Comparison of ENCODE assay signal across 1 cellular context in genomic region chr4:157220026-157220881, GRCh38.
TF ChIP-seq lines count a peak whose summit lies in the region.

Gene GRIA2, plus strand, starts transcription at chr4:157220728. Its CDS starts 315 bp downstream, at chr4:157221043.

TF ChIP-seq in HepG2, 621 proteins besides CTCF, POLR2A, EP300 and RAD21 (continued from another document and continues in another):
- TF ChIP-seq, protein P1, sequence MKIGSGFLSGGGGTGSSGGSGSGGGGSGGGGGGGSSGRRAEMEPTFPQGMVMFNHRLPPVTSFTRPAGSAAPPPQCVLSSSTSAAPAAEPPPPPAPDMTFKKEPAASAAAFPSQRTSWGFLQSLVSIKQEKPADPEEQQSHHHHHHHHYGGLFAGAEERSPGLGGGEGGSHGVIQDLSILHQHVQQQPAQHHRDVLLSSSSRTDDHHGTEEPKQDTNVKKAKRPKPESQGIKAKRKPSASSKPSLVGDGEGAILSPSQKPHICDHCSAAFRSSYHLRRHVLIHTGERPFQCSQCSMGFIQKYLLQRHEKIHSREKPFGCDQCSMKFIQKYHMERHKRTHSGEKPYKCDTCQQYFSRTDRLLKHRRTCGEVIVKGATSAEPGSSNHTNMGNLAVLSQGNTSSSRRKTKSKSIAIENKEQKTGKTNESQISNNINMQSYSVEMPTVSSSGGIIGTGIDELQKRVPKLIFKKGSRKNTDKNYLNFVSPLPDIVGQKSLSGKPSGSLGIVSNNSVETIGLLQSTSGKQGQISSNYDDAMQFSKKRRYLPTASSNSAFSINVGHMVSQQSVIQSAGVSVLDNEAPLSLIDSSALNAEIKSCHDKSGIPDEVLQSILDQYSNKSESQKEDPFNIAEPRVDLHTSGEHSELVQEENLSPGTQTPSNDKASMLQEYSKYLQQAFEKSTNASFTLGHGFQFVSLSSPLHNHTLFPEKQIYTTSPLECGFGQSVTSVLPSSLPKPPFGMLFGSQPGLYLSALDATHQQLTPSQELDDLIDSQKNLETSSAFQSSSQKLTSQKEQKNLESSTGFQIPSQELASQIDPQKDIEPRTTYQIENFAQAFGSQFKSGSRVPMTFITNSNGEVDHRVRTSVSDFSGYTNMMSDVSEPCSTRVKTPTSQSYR (CRISPR knock-in tag; IDR thresholded peaks at IDR 0.05; ENCODE audit: borderline replicate concordance) = peak; percentile 67; the same call in 1 of the 2 replicates
- TF ChIP-seq PRDM15 (CRISPR knock-in tag; IDR thresholded peaks at IDR 0.05) = peak; percentile 34; the same call in 1 of the 2 replicates
- TF ChIP-seq, protein P2, sequence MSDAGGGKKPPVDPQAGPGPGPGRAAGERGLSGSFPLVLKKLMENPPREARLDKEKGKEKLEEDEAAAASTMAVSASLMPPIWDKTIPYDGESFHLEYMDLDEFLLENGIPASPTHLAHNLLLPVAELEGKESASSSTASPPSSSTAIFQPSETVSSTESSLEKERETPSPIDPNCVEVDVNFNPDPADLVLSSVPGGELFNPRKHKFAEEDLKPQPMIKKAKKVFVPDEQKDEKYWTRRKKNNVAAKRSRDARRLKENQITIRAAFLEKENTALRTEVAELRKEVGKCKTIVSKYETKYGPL (CRISPR knock-in tag; IDR thresholded peaks at IDR 0.05) = peak; percentile 77; the same call in 1 of the 2 replicates
- TF ChIP-seq ZNF253 (CRISPR knock-in tag; IDR thresholded peaks at IDR 0.05; ENCODE audit: borderline replicate concordance) = peak; percentile 48; the same call in 1 of the 2 replicates
- no peak for TF ChIP-seq TBL1XR1 (IDR thresholded peaks at IDR 0.05; ENCODE audit: borderline replicate concordance, low read length, partially characterized antibody)
- no peak for TF ChIP-seq RNF2 (conservative IDR thresholded peaks at IDR 0.05; ENCODE audit: low read depth)
- no peak for TF ChIP-seq ATF2 (CRISPR knock-in tag; IDR thresholded peaks at IDR 0.05)
- TF ChIP-seq, protein P3, sequence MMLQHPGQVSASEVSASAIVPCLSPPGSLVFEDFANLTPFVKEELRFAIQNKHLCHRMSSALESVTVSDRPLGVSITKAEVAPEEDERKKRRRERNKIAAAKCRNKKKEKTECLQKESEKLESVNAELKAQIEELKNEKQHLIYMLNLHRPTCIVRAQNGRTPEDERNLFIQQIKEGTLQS (CRISPR knock-in tag; IDR thresholded peaks at IDR 0.05) = peak; percentile 63; the same call in 1 of the 2 replicates
- 0 out of 2 replicates have a peak, but pooled peaks have one; percentile 28 for TF ChIP-seq KAT8 (CRISPR knock-in tag; IDR thresholded peaks at IDR 0.05)
- TF ChIP-seq ZNF367 (CRISPR knock-in tag; IDR thresholded peaks at IDR 0.05; ENCODE audit: borderline replicate concordance) = no peak; the same call in 1 of the 2 replicates
- TF ChIP-seq NFE2 (CRISPR knock-in tag; IDR thresholded peaks at IDR 0.05) = no peak
- TF ChIP-seq DNMT3B (CRISPR knock-in tag; conservative IDR thresholded peaks at IDR 0.05) = 0 out of 2 replicates have a peak, but pooled peaks have one; percentile 59
- TF ChIP-seq ZNF605 (CRISPR knock-in tag; IDR thresholded peaks at IDR 0.05) = peak; percentile 61; the same call in 1 of the 2 replicates
- TF ChIP-seq HNRNPH1 (optimal IDR thresholded peaks at IDR 0.05; ENCODE audit: low read depth, low read length) = no peak
- peak; percentile 55 for TF ChIP-seq MED1 (CRISPR knock-in tag; IDR thresholded peaks at IDR 0.05)
- no peak for TF ChIP-seq NONO (IDR thresholded peaks at IDR 0.05)
- TF ChIP-seq NONO (CRISPR knock-in tag; conservative IDR thresholded peaks at IDR 0.05) = no peak
- TF ChIP-seq ZFP36L1 (CRISPR knock-in tag; IDR thresholded peaks at IDR 0.05) = peak; percentile 80; the same call in 1 of the 2 replicates
- TF ChIP-seq ZNF512 (CRISPR knock-in tag; IDR thresholded peaks at IDR 0.05) = no peak
- TF ChIP-seq ZNF160 (CRISPR knock-in tag; IDR thresholded peaks at IDR 0.05) = peak; percentile 76
- no peak; the same call in 1 of the 2 replicates for TF ChIP-seq EEA1 (CRISPR knock-in tag; IDR thresholded peaks at IDR 0.05; ENCODE audit: borderline replicate concordance)
- TF ChIP-seq KDM4B (CRISPR knock-in tag; IDR thresholded peaks at IDR 0.05) = peak; percentile 68; the same call in 1 of the 2 replicates
- 0 out of 2 replicates have a peak, but pooled peaks have one; percentile 22 for TF ChIP-seq ZGPAT (CRISPR knock-in tag; IDR thresholded peaks at IDR 0.05)
- TF ChIP-seq IKZF4 (CRISPR knock-in tag; IDR thresholded peaks at IDR 0.05; ENCODE audit: borderline replicate concordance, low read depth, not compliant biosample characterization) = peak; percentile 81
- TF ChIP-seq ZNF33A (CRISPR knock-in tag; IDR thresholded peaks at IDR 0.05; ENCODE audit: borderline replicate concordance) = no peak
- TF ChIP-seq ZBTB25 (CRISPR knock-in tag; IDR thresholded peaks at IDR 0.05) = peak; percentile 71; the same call in 1 of the 2 replicates
- no peak for TF ChIP-seq ZNF264 (CRISPR knock-in tag; IDR thresholded peaks at IDR 0.05)
- no peak for TF ChIP-seq TBP (CRISPR knock-in tag; IDR thresholded peaks at IDR 0.05)
- peak; percentile 40; the same call in 1 of the 2 replicates for TF ChIP-seq MXD4 (CRISPR knock-in tag; IDR thresholded peaks at IDR 0.05)
- no peak for TF ChIP-seq ARNT (IDR thresholded peaks at IDR 0.05)
- TF ChIP-seq ZNF563 (CRISPR knock-in tag; IDR thresholded peaks at IDR 0.05) = peak; percentile 93
- 0 out of 2 replicates have a peak, but pooled peaks have one; percentile 74 for TF ChIP-seq PRMT3 (CRISPR knock-in tag; IDR thresholded peaks at IDR 0.05; ENCODE audit: borderline replicate concordance, low read depth)
- TF ChIP-seq CBX2 (IDR thresholded peaks at IDR 0.05; ENCODE audit: low read depth, low read length) = no peak
- TF ChIP-seq CBX2 (CRISPR knock-in tag; IDR thresholded peaks at IDR 0.05; ENCODE audit: low read depth) = peak; percentile 29; the same call in 1 of the 2 replicates
- TF ChIP-seq ZNF766 (CRISPR knock-in tag; IDR thresholded peaks at IDR 0.05; ENCODE audit: borderline replicate concordance) = peak; percentile 89
- TF ChIP-seq, protein P4, sequence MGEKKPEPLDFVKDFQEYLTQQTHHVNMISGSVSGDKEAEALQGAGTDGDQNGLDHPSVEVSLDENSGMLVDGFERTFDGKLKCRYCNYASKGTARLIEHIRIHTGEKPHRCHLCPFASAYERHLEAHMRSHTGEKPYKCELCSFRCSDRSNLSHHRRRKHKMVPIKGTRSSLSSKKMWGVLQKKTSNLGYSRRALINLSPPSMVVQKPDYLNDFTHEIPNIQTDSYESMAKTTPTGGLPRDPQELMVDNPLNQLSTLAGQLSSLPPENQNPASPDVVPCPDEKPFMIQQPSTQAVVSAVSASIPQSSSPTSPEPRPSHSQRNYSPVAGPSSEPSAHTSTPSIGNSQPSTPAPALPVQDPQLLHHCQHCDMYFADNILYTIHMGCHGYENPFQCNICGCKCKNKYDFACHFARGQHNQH (CRISPR knock-in tag; IDR thresholded peaks at IDR 0.05) = peak; percentile 66; the same call in 1 of the 2 replicates
- TF ChIP-seq, protein P5, sequence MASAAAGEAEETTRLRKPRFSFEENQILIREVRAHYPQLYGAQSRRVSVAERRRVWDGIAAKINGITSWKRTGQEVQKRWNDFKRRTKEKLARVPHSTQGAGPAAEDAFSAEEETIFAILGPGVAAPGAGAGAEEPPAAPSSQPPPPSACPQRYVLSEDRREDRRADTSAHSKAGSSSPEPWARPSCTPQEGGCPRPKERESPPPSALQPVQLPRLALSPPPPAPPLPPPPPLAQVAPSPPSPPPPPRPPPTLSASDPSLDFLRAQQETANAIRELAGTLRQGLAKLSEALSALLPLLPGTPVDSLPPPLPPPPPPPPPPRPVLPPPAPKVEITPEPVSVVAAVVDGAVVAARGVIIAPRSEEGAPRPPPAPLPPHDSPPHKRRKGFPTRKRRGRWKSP (CRISPR knock-in tag; IDR thresholded peaks at IDR 0.05) = peak; percentile 58; the same call in 1 of the 2 replicates
- peak; percentile 88 for TF ChIP-seq ERF (CRISPR knock-in tag; IDR thresholded peaks at IDR 0.05)
- 0 out of 2 replicates have a peak, but pooled peaks have one; percentile 46 for TF ChIP-seq ZNF879 (CRISPR knock-in tag; IDR thresholded peaks at IDR 0.05)
- TF ChIP-seq FUBP1 (CRISPR knock-in tag; IDR thresholded peaks at IDR 0.05; ENCODE audit: borderline replicate concordance) = no peak
- 0 out of 2 replicates have a peak, but pooled peaks have one; percentile 35 for TF ChIP-seq ZMYM4 (CRISPR knock-in tag; IDR thresholded peaks at IDR 0.05)
